In genomic region chr2:9761547-9761946, GRCh38 we compare ENCODE assay signal across 15 cellular contexts.
DNase-seq lines count a peak whose midpoint lies in the region; ATAC-seq and TF ChIP-seq lines count a peak whose summit lies in the region.
"Had no signal": no experiment of that assay in that cellular context is flagged by ENCODE, and none has a peak within 500 bp of the region (broad histone marks: within the 10 kb centered on the region; RNA-seq: fewer than 3 reads in every experiment).

No MANE protein-coding gene starts in this region.

- H3K27ac ChIP-seq in BLaER1 treated with 17β-estradiol and CSF1 and Interleukin-3, amounts not matched to agents 10 nM and 100 nM, result peak overlapping the region in 8 of 11 experiments; percentile 45 to 72 (median 62); a peak in 14 of 22 replicates
- H3K27ac ChIP-seq in neuronal stem cell (replicated peaks; ENCODE audit: low read length) (no peak overlapping the region), prostate gland (peak overlapping the region in 1 of 2 donors; percentile 12)
- H3K27ac ChIP-seq: Peyer's patch had no signal

- peak overlapping the region; percentile 19 to 92 (median 87); a peak in 19 of 22 replicates for H3K4me2 ChIP-seq in BLaER1 treated with 17β-estradiol and CSF1 and Interleukin-3, amounts not matched to agents 10 nM and 100 nM
- H3K4me2 ChIP-seq in neuronal stem cell (ENCODE audit: insufficient read depth, low read length, poor library complexity, severe bottlenecking), result no peak overlapping the region

- H3K4me1 ChIP-seq in BLaER1 treated with 17β-estradiol and CSF1 and Interleukin-3, amounts not matched to agents 10 nM and 100 nM, result peaks cover 70 to 100% (median 100%) of the 10 kb centered on the region in 10 experiments
- H3K4me1 ChIP-seq in neuronal stem cell (ENCODE audit: control insufficient read depth in 2 of 2, insufficient read depth in 1 of 2, low read depth in 1 of 2, low read length in 2 of 2) (peaks cover 17 to 20% of the 10 kb centered on the region in 2 donors), prostate gland (replicated peaks) (peaks cover 3% of the 10 kb centered on the region)
- H3K4me1 ChIP-seq: BE2C had no signal

- intact Hi-C loops in Right ventricle myocardium superior (cut with DNase I), result no loop called here
- intact Hi-C loops in prostate gland (cut with DNase I), result no loop called here

- no peak overlapping the region for H4K91ac ChIP-seq in neuronal stem cell (ENCODE audit: low read depth, low read length, poor library complexity)

- no peak for TF ChIP-seq POLR2A in prostate gland (IDR thresholded peaks at IDR 0.05)

- H3K9me3 ChIP-seq in BLaER1 treated with 17β-estradiol and CSF1 and Interleukin-3, amounts not matched to agents 10 nM and 100 nM (replicated peaks in 1 of 11), result no peaks in the 10 kb centered on the region
- H3K9me3 ChIP-seq in T-helper 17 cell (ENCODE audit: control insufficient read depth, low read length, poor library complexity, severe bottlenecking) (no peaks in the 10 kb centered on the region), neuronal stem cell (replicated peaks in 1 of 2; ENCODE audit: control insufficient read depth in 2 of 2, insufficient read depth in 1 of 2, low read depth in 1 of 2, low read length in 2 of 2) (no peaks in the 10 kb centered on the region), prostate gland (no peaks in the 10 kb centered on the region)
- H3K9me3 ChIP-seq: BE2C, Peyer's patch had no signal

- H4K20me1 ChIP-seq in BLaER1 treated with 17β-estradiol and CSF1 and Interleukin-3, amounts not matched to agents 10 nM and 100 nM, result no peaks in the 10 kb centered on the region

- no peak for ATAC-seq in T-helper 17 cell
- ATAC-seq in Right ventricle myocardium superior (ENCODE audit: poor library complexity), result peak; percentile 18
- ATAC-seq in GM18909 (IDR thresholded peaks at IDR 0.05; ENCODE audit: poor library complexity, unreplicated experiment), result no peak
- ATAC-seq in HG03432 (IDR thresholded peaks at IDR 0.05; ENCODE audit: unreplicated experiment), result no peak

- H2AK5ac ChIP-seq in neuronal stem cell (ENCODE audit: low read depth, low read length), result no peak overlapping the region

- no peak overlapping the region for H4K8ac ChIP-seq in neuronal stem cell (ENCODE audit: low read depth, low read length)

- H3K36me3 ChIP-seq in BLaER1 treated with 17β-estradiol and CSF1 and Interleukin-3, amounts not matched to agents 10 nM and 100 nM, result no peaks in the 10 kb centered on the region
- H3K36me3 ChIP-seq in neuronal stem cell (replicated peaks in 1 of 2; ENCODE audit: control insufficient read depth in 2 of 2, insufficient read depth in 2 of 2, low read length in 2 of 2) (no peaks in the 10 kb centered on the region), prostate gland (no peaks in the 10 kb centered on the region)
- H3K36me3 ChIP-seq: BE2C, Peyer's patch had no signal

- no peak for TF ChIP-seq CTCF in prostate gland (IDR thresholded peaks at IDR 0.05)

- H2BK120ac ChIP-seq in neuronal stem cell (ENCODE audit: low read depth, low read length), result no peak overlapping the region

- H2BK15ac ChIP-seq in neuronal stem cell (ENCODE audit: low read length), result peak overlapping the region; percentile 8

- H3K4ac ChIP-seq in neuronal stem cell (ENCODE audit: low read length), result no peak overlapping the region

- H3K27me3 Mint-ChIP-seq in T-helper 17 cell, result no peaks in the 10 kb centered on the region

- H2BK12ac ChIP-seq in neuronal stem cell (ENCODE audit: low read length), result no peak overlapping the region

- H3K4me3 Mint-ChIP-seq in T-helper 17 cell, result no peak overlapping the region

- H2BK5ac ChIP-seq in neuronal stem cell (ENCODE audit: low read length), result no peak overlapping the region

- H3K18ac ChIP-seq in neuronal stem cell (ENCODE audit: low read length), result no peak overlapping the region

- no peak overlapping the region for H2AFZ ChIP-seq in neuronal stem cell (ENCODE audit: low read length)

- H3K79me1 ChIP-seq in neuronal stem cell (ENCODE audit: low read depth, low read length), result no peaks in the 10 kb centered on the region

- no peak overlapping the region for H3K4me3 ChIP-seq in BLaER1 treated with 17β-estradiol and CSF1 and Interleukin-3, amounts not matched to agents 10 nM and 100 nM
- H3K4me3 ChIP-seq in neuronal stem cell (ENCODE audit: low read length in 2 of 2) (no peak overlapping the region), prostate gland (no peak overlapping the region)
- H3K4me3 ChIP-seq: Peyer's patch had no signal

- WGBS in neuronal stem cell (ENCODE audit: extremely low coverage in 2 of 2, insufficient read length in 2 of 2, insufficient replicate concordance in 1 of 2), 2 donors, result no CpG with 5 or more reads among the region's 12 CpGs
- WGBS in prostate gland, result 75% methylated on average over 12 of the region's 12 CpGs

- H3K4me1 Mint-ChIP-seq in T-helper 17 cell, result peaks cover 32% of the 10 kb centered on the region

- peak overlapping the region; percentile 60 for H3K27ac Mint-ChIP-seq in T-helper 17 cell

- H3K27me3 ChIP-seq in BLaER1 treated with 17β-estradiol and CSF1 and Interleukin-3, amounts not matched to agents 10 nM and 100 nM, result peaks cover 0 to 17% (median 0%) of the 10 kb centered on the region in 11 experiments; a peak in 4 of 22 replicates
- H3K27me3 ChIP-seq in neuronal stem cell (ENCODE audit: control insufficient read depth in 3 of 3, insufficient read depth in 3 of 3, low read depth in 1 of 3, low read length in 3 of 3), result peaks cover 0 to 64% (median 0%) of the 10 kb centered on the region in 3 experiments
- no peaks in the 10 kb centered on the region for H3K27me3 ChIP-seq in prostate gland (replicated peaks; ENCODE audit: insufficient read depth)
- H3K27me3 ChIP-seq: BE2C, Peyer's patch had no signal

- H3K36me3 Mint-ChIP-seq in T-helper 17 cell (ENCODE audit: low read depth), result no peaks in the 10 kb centered on the region

- H3K9ac ChIP-seq in BLaER1 treated with 17β-estradiol and CSF1 and Interleukin-3, amounts not matched to agents 10 nM and 100 nM, result peak overlapping the region in 7 of 11 experiments; percentile 0 to 52 (median 26); a peak in 5 of 22 replicates
- no peak overlapping the region for H3K9ac ChIP-seq in neuronal stem cell (ENCODE audit: low read depth, low read length, poor library complexity)

- no peak overlapping the region for H3K23ac ChIP-seq in neuronal stem cell (ENCODE audit: low read depth, low read length, poor library complexity)

- DNase-seq in T-helper 17 cell (no peak), Right ventricle myocardium superior (peak; percentile 73), neuronal stem cell (ENCODE audit: low spot score) (no peak), GM19238 (ENCODE audit: insufficient read length, low spot score) (no peak), prostate gland (ENCODE audit: low spot score) (no peak)
- DNase-seq: ACHN, BE2C, DMS 273 treated with DMSO at 0.1 percent for 48 hours, H7, NCI-H774, Peyer's patch, SHP77 treated with DMSO at 0.1 percent for 48 hours had no signal

- H3K14ac ChIP-seq in neuronal stem cell (ENCODE audit: low read length), result no peak overlapping the region
